In genomic region chr17:8164815-8165131, GRCh38 we compare ENCODE assay signal across 8 cellular contexts. TPM values are rescaled to one million over a fixed set of nuclear protein-coding genes. Genes with fewer than 3 reads are reported as not detected.
DNase-seq lines count a peak whose midpoint lies in the region; ATAC-seq, FAIRE-seq and TF ChIP-seq lines count a peak whose summit lies in the region.

No MANE protein-coding gene starts in this region.

- H3K23ac ChIP-seq in H1 (ENCODE audit: insufficient read length): no peak overlapping the region

- ATAC-seq in HG03469 (IDR thresholded peaks at IDR 0.05; ENCODE audit: unreplicated experiment) (no peak), GM18520 (IDR thresholded peaks at IDR 0.05; ENCODE audit: unreplicated experiment) (no peak)

- peak overlapping the region; percentile 47 for H3K4ac ChIP-seq in H1 (replicated peaks; ENCODE audit: insufficient read length, low read depth, low read length)

- no peak for FAIRE-seq in H1 (lab: Jason Lieb, UNC)

- H3K36me3 ChIP-seq in Peyer's patch (peaks cover 0 to 14% (median 0%) of the 10 kb centered on the region in 3 donors), H1 (ENCODE audit: control insufficient read depth in 2 of 4, insufficient read depth in 4 of 4, low read length in 3 of 4) (peaks cover 0 to 9% (median 4%) of the 10 kb centered on the region in 4 experiments; a peak in 6 of 8 replicates)

- no peaks in the 10 kb centered on the region; the same call in 1 of the 2 replicates for H3K9me3 ChIP-seq in AG04450 (ENCODE audit: control insufficient read depth, insufficient read depth, low read length)
- H3K9me3 ChIP-seq in Peyer's patch: no peaks in the 10 kb centered on the region
- H3K9me3 ChIP-seq in H1 (ENCODE audit: insufficient read depth in 2 of 2, low read depth in 1 of 2, low read length in 1 of 2): no peaks in the 10 kb centered on the region

- no peak for DNase-seq in AG04450 (ENCODE audit: low read depth, low spot score)
- DNase-seq in Peyer's patch: peak in 1 of 3 donors; percentile 31
- no peak for DNase-seq in H1 (ENCODE audit: low read depth in 1 of 2, low spot score in 2 of 2)
- DNase-seq in neural crest cell (ENCODE audit: low read depth, low spot score): no peak
- DNase-seq in foreskin melanocyte: no peak
- no peak for DNase-seq in SW480 (ENCODE audit: low spot score)

- peaks cover 6% of the 10 kb centered on the region for H3K36me3 Mint-ChIP-seq in neural crest cell (ENCODE audit: low read depth)

- TF ChIP-seq POLR2A in Peyer's patch (IDR thresholded peaks at IDR 0.05): no peak
- no peak for TF ChIP-seq POLR2A in H1 (IDR thresholded peaks at IDR 0.05; ENCODE audit: control extremely low read depth in 1 of 2, low read depth in 2 of 2, low read length in 2 of 2)

- H3K18ac ChIP-seq in H1 (ENCODE audit: extremely low read depth, low read length): peak overlapping the region; percentile 10

- no peak overlapping the region for H4K8ac ChIP-seq in H1 (ENCODE audit: extremely low read depth, insufficient read depth, low read length)

- H3K4me2 ChIP-seq in H1 (ENCODE audit: insufficient read depth in 1 of 2, low read depth in 2 of 2, low read length in 2 of 2): peak overlapping the region; percentile 85 to 95; a peak in 2 of 4 replicates

- H3K4me1 Mint-ChIP-seq in neural crest cell: peaks cover 43% of the 10 kb centered on the region

- H2BK20ac ChIP-seq in H1 (ENCODE audit: low read length): no peak overlapping the region

- no peak overlapping the region for H3K9ac ChIP-seq in H1 (replicated peaks in 1 of 4; ENCODE audit: extremely low read depth in 1 of 4, low read depth in 3 of 4, low read length in 3 of 4)

- H3K9me3 Mint-ChIP-seq in neural crest cell: no peaks in the 10 kb centered on the region

- no peaks in the 10 kb centered on the region for H3K27me3 ChIP-seq in AG04450 (ENCODE audit: control insufficient read depth, insufficient read depth, low read length)
- no peaks in the 10 kb centered on the region for H3K27me3 ChIP-seq in Peyer's patch
- no peaks in the 10 kb centered on the region for H3K27me3 ChIP-seq in H1 (replicated peaks in 1 of 4; ENCODE audit: control insufficient read depth in 3 of 4, extremely low read depth in 1 of 4, insufficient read depth in 3 of 4, low read length in 3 of 4)

- H3K27ac Mint-ChIP-seq in neural crest cell (ENCODE audit: unreplicated experiment): no peak overlapping the region

- peaks cover 0 to 15% of the 10 kb centered on the region in 2 experiments; a peak in 2 of 4 replicates for H3K79me2 ChIP-seq in H1 (ENCODE audit: control insufficient read depth in 1 of 2, insufficient read depth in 2 of 2, low read length in 2 of 2)

- 90% methylated on average over 6 of the region's 6 CpGs; no CpG with 5 or more reads in 1 of the 2 experiments for WGBS in H1 (ENCODE audit: extremely low coverage in 1 of 2, insufficient coverage in 1 of 2, insufficient read length in 1 of 2, insufficient replicate concordance in 2 of 2, low coverage in 1 of 2, low lambda C conversion rate in 2 of 2, missing lambda C conversion rate in 1 of 2), 2 experiments

- no peak overlapping the region for H2AK5ac ChIP-seq in H1 (ENCODE audit: low read depth, low read length)

- no peak overlapping the region for H2BK120ac ChIP-seq in H1 (replicated peaks; ENCODE audit: low read depth, low read length)

- H3K27ac ChIP-seq in AG04450 (ENCODE audit: low read depth, low read length) (peak overlapping the region; percentile 47), Peyer's patch (peak overlapping the region; percentile 99 to 100 (median 100)), H1 (ENCODE audit: low read depth, low read length) (no peak overlapping the region)

- H3K4me3 ChIP-seq in AG04450 (ENCODE audit: low read depth, low read length) (no peak overlapping the region), Peyer's patch (no peak overlapping the region), H1 (ENCODE audit: extremely low read depth in 1 of 4, insufficient read depth in 2 of 4, low read depth in 3 of 4, low read length in 4 of 4) (peak overlapping the region in 1 of 4 experiments; percentile 97; a peak in 1 of 8 replicates)

- no peak for TF ChIP-seq EP300 in H1 (IDR thresholded peaks at IDR 0.05; ENCODE audit: borderline replicate concordance in 1 of 2, low read depth in 2 of 2, low read length in 2 of 2)

- H3K4me1 ChIP-seq in Peyer's patch (peaks cover 9 to 39% (median 16%) of the 10 kb centered on the region in 4 donors), H1 (replicated peaks in 1 of 4; ENCODE audit: control insufficient read depth in 3 of 4, insufficient read depth in 4 of 4, low read length in 3 of 4) (peaks cover 4 to 25% (median 21%) of the 10 kb centered on the region in 4 experiments)

- peak overlapping the region; percentile 5 for H4K91ac ChIP-seq in H1 (replicated peaks; ENCODE audit: insufficient read length, low read length)

- no peak overlapping the region for H2AFZ ChIP-seq in H1 (ENCODE audit: low read length)

- H3K79me1 ChIP-seq in H1 (ENCODE audit: low read depth, low read length): peaks cover 8% of the 10 kb centered on the region

- no peak overlapping the region for H2BK15ac ChIP-seq in H1 (ENCODE audit: low read length)

- no peaks in the 10 kb centered on the region for H3K27me3 Mint-ChIP-seq in neural crest cell (ENCODE audit: low read depth)

- POLR2A ChIA-PET in AG04450 (lab: Yijun Ruan, JAX): interaction anchor here (1.0 to 1.3 kb wide), 2 partner anchors 9 to 14 kb away, joined by 4 to 9 read pairs; no protein-coding TSS in a partner anchor
- POLR2A ChIA-PET in H1 (lab: Charles Lee; ENCODE audit: partially characterized antibody): interaction anchor here (0.8 to 15.7 kb wide), 10 partner anchors 9 to 105 kb away, joined by 3 to 289 read pairs (median 6); partner anchors contain the start of genes AURKB, PER1 and TMEM107

- TF ChIP-seq RAD21 in H1 (IDR thresholded peaks at IDR 0.05 in 1 of 2, conservative IDR thresholded peaks at IDR 0.05 in 1 of 2; ENCODE audit: low read depth in 2 of 2, low read length in 2 of 2): no peak

- peaks cover 8 to 9% of the 10 kb centered on the region in 2 experiments for H4K20me1 ChIP-seq in H1 (replicated peaks in 1 of 2; ENCODE audit: control insufficient read depth in 1 of 2, insufficient read depth in 2 of 2, low read length in 2 of 2)

- peak overlapping the region; percentile 100; the same call in 1 of the 2 replicates for H2BK5ac ChIP-seq in H1 (ENCODE audit: low read depth, low read length)

- CTCF ChIA-PET in AG04450 (lab: Charles Lee) (no interaction called here), H1 (lab: Charles Lee; ENCODE audit: partially characterized antibody) (interaction anchor here (1.2 to 1.4 kb wide), 2 partner anchors 27 to 82 kb away, joined by 3 to 4 read pairs; no protein-coding TSS in a partner anchor)

- H4K5ac ChIP-seq in H1 (ENCODE audit: insufficient read length, low read depth, low read length): peak overlapping the region; percentile 6

- H2BK12ac ChIP-seq in H1 (ENCODE audit: low read depth, low read length): 0 out of 2 replicates have a peak overlapping the region, but pooled peaks have one; percentile 6

- peak overlapping the region; percentile 84 for H3K4me3 Mint-ChIP-seq in neural crest cell

- H3K56ac ChIP-seq in H1 (replicated peaks; ENCODE audit: insufficient read length, low read depth, low read length): no peak overlapping the region

- no peak overlapping the region for H3K14ac ChIP-seq in H1 (ENCODE audit: insufficient read length)

- peaks cover 16% of the 10 kb centered on the region for H3K23me2 ChIP-seq in H1 (ENCODE audit: low read depth, low read length)

- TF ChIP-seq CTCF in AG04450 (IDR thresholded peaks at IDR 0.05; ENCODE audit: low read depth, low read length) (no peak), Peyer's patch (IDR thresholded peaks at IDR 0.05) (no peak), H1 (IDR thresholded peaks at IDR 0.05; ENCODE audit: control extremely low read depth in 1 of 3, insufficient read depth in 1 of 3, low read depth in 1 of 3, low read length in 3 of 3) (no peak), neural crest cell (conservative IDR thresholded peaks at IDR 0.05) (no peak)

RNA-seq across cellular contexts. Expression of gene VAMP2, which starts 2.0 kb away (rescaled TPM):
- polyA plus RNA-seq in AG04450 (2011; rRNA removed): 20.8 and 24.3 TPM in 2 replicates
- polyA minus RNA-seq in AG04450 (2011; rRNA and poly(A)+ RNA removed): 9.4 and 13.1 TPM in 2 replicates
- total RNA-seq in Peyer's patch: 10 to 100 TPM; 10.7 to 40.2 (median 32.4) TPM
- 19.0 and 20.5 TPM in 2 replicates for total RNA-seq in H1 (2021; fragmentation: NEBNext Ultra II Directional; extraction: Animal tissue kit (Norgen Biotek cat#: 25700))
- polyA plus RNA-seq in H1 (2011; rRNA removed): 19.3 and 25.2 TPM in 2 replicates
- polyA plus RNA-seq in H1 (2011; cell fraction: cytosol; rRNA removed): 20.4 TPM
- polyA plus RNA-seq in H1 (2011; cell fraction: nucleus; rRNA removed): 33.7 TPM
- 26.5 to 28.0 TPM (median 26.9 TPM) in 4 replicates for polyA plus RNA-seq in H1 (2012, experiment 1 of 2)
- polyA plus RNA-seq in H1 (2012, experiment 2 of 2): 28.6 TPM
- 27.3 TPM for polyA plus RNA-seq in H1 (2013, experiment 1 of 2)
- polyA plus RNA-seq in H1 (2013, experiment 2 of 2): 25.2 TPM
- 5.5 and 6.8 TPM in 2 replicates for polyA minus RNA-seq in H1 (2011; rRNA and poly(A)+ RNA removed)
- 5.7 TPM for polyA minus RNA-seq in H1 (2011; cell fraction: cytosol; rRNA and poly(A)+ RNA removed)
- 16.5 TPM for polyA minus RNA-seq in H1 (2011; cell fraction: nucleus; rRNA and poly(A)+ RNA removed)
- total RNA-seq in neural crest cell: 47.2 and 49.7 TPM in 2 replicates

RNA-seq across cellular contexts. Expression of gene TMEM107, which starts 11.4 kb away (rescaled TPM):
- polyA plus RNA-seq in AG04450 (2011; rRNA removed): 8.7 and 9.6 TPM in 2 replicates
- 68.2 and 152 TPM in 2 replicates for polyA minus RNA-seq in AG04450 (2011; rRNA and poly(A)+ RNA removed)
- total RNA-seq in Peyer's patch: 10 to 100 TPM in 3 of 4 donors, 1 to 10 TPM in 1; 6.5 to 27.2 (median 16.4) TPM
- 17.3 and 17.9 TPM in 2 replicates for total RNA-seq in H1 (2021; fragmentation: NEBNext Ultra II Directional; extraction: Animal tissue kit (Norgen Biotek cat#: 25700))
- 21.4 and 21.5 TPM in 2 replicates for polyA plus RNA-seq in H1 (2011; rRNA removed)
- 16.0 TPM for polyA plus RNA-seq in H1 (2011; cell fraction: cytosol; rRNA removed)
- polyA plus RNA-seq in H1 (2011; cell fraction: nucleus; rRNA removed): 16.9 TPM
- 8.9 to 12.0 TPM (median 9.6 TPM) in 4 replicates for polyA plus RNA-seq in H1 (2012, experiment 1 of 2)
- 8.0 TPM for polyA plus RNA-seq in H1 (2012, experiment 2 of 2)
- polyA plus RNA-seq in H1 (2013, experiment 1 of 2): 9.6 TPM
- 10.3 TPM for polyA plus RNA-seq in H1 (2013, experiment 2 of 2)
- polyA minus RNA-seq in H1 (2011; rRNA and poly(A)+ RNA removed): 37.4 and 44.0 TPM in 2 replicates
- polyA minus RNA-seq in H1 (2011; cell fraction: cytosol; rRNA and poly(A)+ RNA removed): 34.1 TPM
- 181 TPM for polyA minus RNA-seq in H1 (2011; cell fraction: nucleus; rRNA and poly(A)+ RNA removed)
- total RNA-seq in neural crest cell: 41.4 and 45.7 TPM in 2 replicates

RNA-seq across cellular contexts. Expression of gene PER1, which starts 12.6 kb away (rescaled TPM):
- polyA plus RNA-seq in AG04450 (2011; rRNA removed) (3.1 and 5.5 TPM in 2 replicates), H1 (2011; rRNA removed) (9.6 and 17.3 TPM in 2 replicates)
- 11.4 and 19.0 TPM in 2 replicates for polyA minus RNA-seq in AG04450 (2011; rRNA and poly(A)+ RNA removed)
- total RNA-seq in Peyer's patch (100 to 1,000 TPM in 3 of 4 donors, 10 to 100 TPM in 1; 67.6 to 143 (median 119) TPM), neural crest cell (38.3 and 51.6 TPM in 2 replicates)
- total RNA-seq in H1 (2021; fragmentation: NEBNext Ultra II Directional; extraction: Animal tissue kit (Norgen Biotek cat#: 25700)): 38.0 and 39.9 TPM in 2 replicates
- polyA plus RNA-seq in H1 (2011; cell fraction: cytosol; rRNA removed): 5.5 TPM
- 50.0 TPM for polyA plus RNA-seq in H1 (2011; cell fraction: nucleus; rRNA removed)
- 17.3 to 26.6 TPM (median 24.0 TPM) in 4 replicates for polyA plus RNA-seq in H1 (2012, experiment 1 of 2)
- 19.6 TPM for polyA plus RNA-seq in H1 (2012, experiment 2 of 2)
- polyA plus RNA-seq in H1 (2013, experiment 1 of 2): 14.4 TPM
- 14.0 TPM for polyA plus RNA-seq in H1 (2013, experiment 2 of 2)
- polyA minus RNA-seq in H1 (2011; rRNA and poly(A)+ RNA removed): 17.2 and 17.7 TPM in 2 replicates
- polyA minus RNA-seq in H1 (2011; cell fraction: cytosol; rRNA and poly(A)+ RNA removed): 17.4 TPM
- polyA minus RNA-seq in H1 (2011; cell fraction: nucleus; rRNA and poly(A)+ RNA removed): 26.4 TPM

RNA-seq across cellular contexts. Expression of gene BORCS6, which starts 25.2 kb away (rescaled TPM):
- polyA plus RNA-seq in AG04450 (2011; rRNA removed) (2.3 and 2.7 TPM in 2 replicates), H1 (2011; rRNA removed) (3.3 and 3.8 TPM in 2 replicates)
- 2.6 and 3.0 TPM in 2 replicates for polyA minus RNA-seq in AG04450 (2011; rRNA and poly(A)+ RNA removed)
- total RNA-seq in Peyer's patch (10 to 100 TPM; 12.6 to 22.6 (median 17.9) TPM), neural crest cell (5.5 and 5.6 TPM in 2 replicates)
- 3.6 and 4.6 TPM in 2 replicates for total RNA-seq in H1 (2021; fragmentation: NEBNext Ultra II Directional; extraction: Animal tissue kit (Norgen Biotek cat#: 25700))
- polyA plus RNA-seq in H1 (2011; cell fraction: cytosol; rRNA removed): 3.7 TPM
- polyA plus RNA-seq in H1 (2011; cell fraction: nucleus; rRNA removed): 2.7 TPM
- polyA plus RNA-seq in H1 (2012, experiment 1 of 2): 2.3 to 3.4 TPM (median 2.8 TPM) in 4 replicates
- 3.8 TPM for polyA plus RNA-seq in H1 (2012, experiment 2 of 2)
- 2.2 TPM for polyA plus RNA-seq in H1 (2013, experiment 1 of 2)
- 2.2 TPM for polyA plus RNA-seq in H1 (2013, experiment 2 of 2)
- polyA minus RNA-seq in H1 (2011; rRNA and poly(A)+ RNA removed): 1.3 and 1.9 TPM in 2 replicates
- polyA minus RNA-seq in H1 (2011; cell fraction: cytosol; rRNA and poly(A)+ RNA removed): 3.7 TPM
- polyA minus RNA-seq in H1 (2011; cell fraction: nucleus; rRNA and poly(A)+ RNA removed): 2.2 TPM

RNA-seq across cellular contexts. Expression of gene HES7, which starts 40.9 kb away (rescaled TPM):
- polyA plus RNA-seq in AG04450 (2011; rRNA removed): not detected in 2 replicates
- polyA minus RNA-seq in AG04450 (2011; rRNA and poly(A)+ RNA removed): not detected in 2 replicates
- not detected for total RNA-seq in Peyer's patch
- 0.32 and 0.69 TPM in 2 replicates for total RNA-seq in H1 (2021; fragmentation: NEBNext Ultra II Directional; extraction: Animal tissue kit (Norgen Biotek cat#: 25700))
- polyA plus RNA-seq in H1 (2011; rRNA removed): 0.20 and 0.55 TPM in 2 replicates
- polyA plus RNA-seq in H1 (2011; cell fraction: cytosol; rRNA removed): 0.30 TPM
- 1.2 TPM for polyA plus RNA-seq in H1 (2011; cell fraction: nucleus; rRNA removed)
- polyA plus RNA-seq in H1 (2012, experiment 1 of 2): 0.23 to 0.66 TPM (median 0.48 TPM) in 4 replicates
- polyA plus RNA-seq in H1 (2012, experiment 2 of 2): 0.22 TPM
- 0.41 TPM for polyA plus RNA-seq in H1 (2013, experiment 1 of 2)
- 0.15 TPM for polyA plus RNA-seq in H1 (2013, experiment 2 of 2)
- polyA minus RNA-seq in H1 (2011; rRNA and poly(A)+ RNA removed): 0.09 TPM in 1 of 2 replicates, not detected in the other
- polyA minus RNA-seq in H1 (2011; cell fraction: cytosol; rRNA and poly(A)+ RNA removed): not detected
- polyA minus RNA-seq in H1 (2011; cell fraction: nucleus; rRNA and poly(A)+ RNA removed): not detected
- 0.41 and 0.56 TPM in 2 replicates for total RNA-seq in neural crest cell
